In the genomic region with DNA sequence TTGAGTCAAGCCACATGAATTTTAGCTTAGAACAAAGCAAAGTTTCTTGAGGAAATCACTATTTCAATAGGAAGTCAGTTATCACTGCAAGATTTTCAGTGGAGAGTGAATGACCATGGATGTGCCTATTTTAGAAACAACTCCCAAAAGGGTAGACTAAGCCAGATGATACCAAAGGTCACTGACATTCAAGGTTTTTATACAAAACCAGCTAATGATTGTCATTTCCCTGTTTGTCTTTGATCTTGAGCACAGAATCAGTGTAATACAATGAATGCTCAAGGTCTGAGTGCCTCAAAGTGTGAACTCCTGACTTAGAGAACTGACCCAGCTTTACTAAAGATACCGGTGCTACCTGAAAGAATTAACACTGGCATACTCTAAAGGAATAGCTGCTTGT, we compare ENCODE assay signal across 15 cellular contexts.
"Had no signal": no experiment of that assay in that cellular context is flagged by ENCODE, and none has a peak within 500 bp of the region (broad histone marks: within the 10 kb centered on the region; RNA-seq: fewer than 3 reads in every experiment).

No MANE protein-coding gene starts in this region.

- H3K27ac ChIP-seq: coronary artery, foreskin keratinocyte, upper lobe of left lung had no signal

- H3K4me1 Mint-ChIP-seq: naive thymus-derived CD8-positive, alpha-beta T cell had no signal

- H3K36me3 ChIP-seq: spleen, upper lobe of left lung had no signal

- ATAC-seq: activated CD4-positive, CD25-positive, alpha-beta regulatory T cell treated with anti-CD3 and anti-CD28 coated beads, Interleukin-2, amount 50 U/mL, for 24 hours; foreskin keratinocyte; naive thymus-derived CD8-positive, alpha-beta T cell had no signal

- H3K27me3 ChIP-seq: foreskin keratinocyte, spleen, upper lobe of left lung had no signal

- H3K27ac Mint-ChIP-seq: naive thymus-derived CD8-positive, alpha-beta T cell; stimulated activated naive CD8-positive, alpha-beta T cell treated with anti-CD3 and anti-CD28 coated beads, Interleukin-15, Interleukin-2, amounts not matched to agents 100 ng/mL and 50 ng/mL, for 24 hours had no signal

- H3K4me3 ChIP-seq: coronary artery, spleen, upper lobe of left lung had no signal

- H3K27me3 Mint-ChIP-seq: naive thymus-derived CD8-positive, alpha-beta T cell; stimulated activated naive CD8-positive, alpha-beta T cell treated with anti-CD3 and anti-CD28 coated beads, Interleukin-15, Interleukin-2, amounts not matched to agents 100 ng/mL and 50 ng/mL, for 24 hours had no signal

- H3K4me3 Mint-ChIP-seq: naive thymus-derived CD8-positive, alpha-beta T cell; stimulated activated naive CD8-positive, alpha-beta T cell treated with anti-CD3 and anti-CD28 coated beads, Interleukin-15, Interleukin-2, amounts not matched to agents 100 ng/mL and 50 ng/mL, for 24 hours had no signal

- H3K4me1 ChIP-seq: upper lobe of left lung had no signal

- H3K9me3 ChIP-seq: spleen, upper lobe of left lung had no signal

- DNase-seq: activated CD4-positive, alpha-beta T cell treated with anti-CD3 and anti-CD28 coated beads, Interleukin-2, amount 50 U/mL, for 1 hour; activated naive CD4-positive, alpha-beta T cell treated with Interleukin-2 at 50 U/mL for 16 hours; activated T-cell treated with anti-CD3 and anti-CD28 coated beads for 4 hours; central memory CD4-positive, alpha-beta T cell; effector CD8-positive, alpha-beta T cell; foreskin keratinocyte; naive thymus-derived CD8-positive, alpha-beta T cell; posterior cingulate gyrus; spleen; T-helper 1 cell; T1000; upper lobe of left lung had no signal

- H3K36me3 Mint-ChIP-seq: naive thymus-derived CD8-positive, alpha-beta T cell had no signal
